8 cellular contexts compared by ENCODE assay signal in genomic region chr17:69327060-69327831, GRCh38. TPM values are rescaled to one million over a fixed set of nuclear protein-coding genes. Genes with fewer than 3 reads are reported as not detected.
DNase-seq lines count a peak whose midpoint lies in the region; ATAC-seq and TF ChIP-seq lines count a peak whose summit lies in the region.

A gene with protein sequence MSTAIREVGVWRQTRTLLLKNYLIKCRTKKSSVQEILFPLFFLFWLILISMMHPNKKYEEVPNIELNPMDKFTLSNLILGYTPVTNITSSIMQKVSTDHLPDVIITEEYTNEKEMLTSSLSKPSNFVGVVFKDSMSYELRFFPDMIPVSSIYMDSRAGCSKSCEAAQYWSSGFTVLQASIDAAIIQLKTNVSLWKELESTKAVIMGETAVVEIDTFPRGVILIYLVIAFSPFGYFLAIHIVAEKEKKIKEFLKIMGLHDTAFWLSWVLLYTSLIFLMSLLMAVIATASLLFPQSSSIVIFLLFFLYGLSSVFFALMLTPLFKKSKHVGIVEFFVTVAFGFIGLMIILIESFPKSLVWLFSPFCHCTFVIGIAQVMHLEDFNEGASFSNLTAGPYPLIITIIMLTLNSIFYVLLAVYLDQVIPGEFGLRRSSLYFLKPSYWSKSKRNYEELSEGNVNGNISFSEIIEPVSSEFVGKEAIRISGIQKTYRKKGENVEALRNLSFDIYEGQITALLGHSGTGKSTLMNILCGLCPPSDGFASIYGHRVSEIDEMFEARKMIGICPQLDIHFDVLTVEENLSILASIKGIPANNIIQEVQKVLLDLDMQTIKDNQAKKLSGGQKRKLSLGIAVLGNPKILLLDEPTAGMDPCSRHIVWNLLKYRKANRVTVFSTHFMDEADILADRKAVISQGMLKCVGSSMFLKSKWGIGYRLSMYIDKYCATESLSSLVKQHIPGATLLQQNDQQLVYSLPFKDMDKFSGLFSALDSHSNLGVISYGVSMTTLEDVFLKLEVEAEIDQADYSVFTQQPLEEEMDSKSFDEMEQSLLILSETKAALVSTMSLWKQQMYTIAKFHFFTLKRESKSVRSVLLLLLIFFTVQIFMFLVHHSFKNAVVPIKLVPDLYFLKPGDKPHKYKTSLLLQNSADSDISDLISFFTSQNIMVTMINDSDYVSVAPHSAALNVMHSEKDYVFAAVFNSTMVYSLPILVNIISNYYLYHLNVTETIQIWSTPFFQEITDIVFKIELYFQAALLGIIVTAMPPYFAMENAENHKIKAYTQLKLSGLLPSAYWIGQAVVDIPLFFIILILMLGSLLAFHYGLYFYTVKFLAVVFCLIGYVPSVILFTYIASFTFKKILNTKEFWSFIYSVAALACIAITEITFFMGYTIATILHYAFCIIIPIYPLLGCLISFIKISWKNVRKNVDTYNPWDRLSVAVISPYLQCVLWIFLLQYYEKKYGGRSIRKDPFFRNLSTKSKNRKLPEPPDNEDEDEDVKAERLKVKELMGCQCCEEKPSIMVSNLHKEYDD (N-terminal part only) (minus strand): TSS chr17:69327133. CDS start chr17:69314415, 12,718 bp downstream.

- no peaks in the 10 kb centered on the region for H3K27me3 Mint-ChIP-seq in Calu3 (ENCODE audit: unreplicated experiment)

- H3K36me3 ChIP-seq in HUES6 (ENCODE audit: control insufficient read depth, insufficient read depth, low read length) (no peaks in the 10 kb centered on the region), OCI-LY3 (replicated peaks; ENCODE audit: low read depth, low read length) (no peaks in the 10 kb centered on the region)

- BruUV-seq in Calu3 (replicated peaks; lab: Mats Ljungman, UMichigan), result no TSS peak

- no peaks in the 10 kb centered on the region for H4K20me1 ChIP-seq in OCI-LY3 (ENCODE audit: insufficient read depth, low read length)

- CTCF ChIA-PET in Calu3 (lab: Charles Lee), result interaction anchor here (1.6 to 1.9 kb wide), 2 partner anchors 15 to 66 kb away, joined by 3 to 6 read pairs; no protein-coding TSS in a partner anchor

- no peaks in the 10 kb centered on the region for H3K9me3 Mint-ChIP-seq in Calu3 (ENCODE audit: low read depth, unreplicated experiment)

- H3K36me3 Mint-ChIP-seq in Calu3 (ENCODE audit: insufficient read depth, unreplicated experiment), result peaks cover 22% of the 10 kb centered on the region

- peak; percentile 88 for ATAC-seq in GM21447 (IDR thresholded peaks at IDR 0.05; ENCODE audit: unreplicated experiment)

- peaks cover 9% of the 10 kb centered on the region for H3K4me1 ChIP-seq in HUES6 (ENCODE audit: control insufficient read depth, insufficient read depth, low read length)
- H3K4me1 ChIP-seq in OCI-LY3 (ENCODE audit: low read length), result peaks cover 11% of the 10 kb centered on the region

- DNase-seq in Calu3 (peak; percentile 92), epithelial cell of proximal tubule (ENCODE audit: low read depth) (peak; percentile 35), mucosa of gallbladder (ENCODE audit: low spot score) (peak; percentile 91)
- DNase-seq in activated T-cell treated with anti-CD3 and anti-CD28 coated beads, Interleukin-2, amount 50 U/mL, for 1 hour, result peak; percentile 91
- DNase-seq in stimulated activated CD8-positive, alpha-beta memory T cell treated with anti-CD3 and anti-CD28 coated beads, Interleukin-4, amount 100 ng/mL, for 24 hours (ENCODE audit: low read depth), result peak; percentile 80

- H3K4me3 Mint-ChIP-seq in Calu3 (ENCODE audit: low read depth, unreplicated experiment), result peak within 1 kb of the TSS; percentile 98

- H3K4me3 ChIP-seq in HUES6 (ENCODE audit: low read depth, low read length) (peak within 1 kb of the TSS; percentile 83), OCI-LY3 (ENCODE audit: low read length) (peak within 1 kb of the TSS; percentile 79), epithelial cell of proximal tubule (ENCODE audit: low read depth, low read length) (peak within 1 kb of the TSS; percentile 62)

- H3K4me2 ChIP-seq in OCI-LY3 (ENCODE audit: low read length), result peak within 1 kb of the TSS; percentile 84

- H3K9me3 ChIP-seq in HUES6 (ENCODE audit: control insufficient read depth, insufficient read depth, low read depth, low read length) (0 out of 2 replicates have a peak, but pooled peaks cover 5% of the 10 kb centered on the region), OCI-LY3 (ENCODE audit: insufficient read depth, low read length) (no peaks in the 10 kb centered on the region)

- no peak within 1 kb of the TSS for H3K27ac ChIP-seq in HUES6 (ENCODE audit: low read depth, low read length)
- H3K27ac ChIP-seq in OCI-LY3 (ENCODE audit: low read length), result peak within 1 kb of the TSS; percentile 43; the same call in 1 of the 2 replicates

- peak within 1 kb of the TSS; percentile 81 for H3K9ac ChIP-seq in HUES6 (ENCODE audit: low read length)
- peak within 1 kb of the TSS; percentile 82 for H3K9ac ChIP-seq in OCI-LY3 (ENCODE audit: low read length)

- peak within 1 kb of the TSS; percentile 80 for H3K27ac Mint-ChIP-seq in Calu3 (ENCODE audit: unreplicated experiment)

- intact Hi-C loops in Calu3 (cut with micrococcal nuclease; ENCODE audit: unreplicated experiment), result no loop called here

- H3K4me1 Mint-ChIP-seq in Calu3 (ENCODE audit: low read depth, unreplicated experiment), result peaks cover 11% of the 10 kb centered on the region

- H3K27me3 ChIP-seq in HUES6 (ENCODE audit: control insufficient read depth, insufficient read depth, low read length) (peaks cover 20% of the 10 kb centered on the region), OCI-LY3 (ENCODE audit: low read depth, low read length) (no peaks in the 10 kb centered on the region)

- H2AFZ ChIP-seq in OCI-LY3 (ENCODE audit: low read depth, low read length), result peak within 1 kb of the TSS; percentile 66

- no peak for TF ChIP-seq CTCF in Calu3 (IDR thresholded peaks at IDR 0.05; ENCODE audit: unreplicated experiment)
- no peak for TF ChIP-seq CTCF in OCI-LY3 (IDR thresholded peaks at IDR 0.05; ENCODE audit: low read depth, low read length)
- no peak for TF ChIP-seq CTCF in epithelial cell of proximal tubule (conservative IDR thresholded peaks at IDR 0.05; ENCODE audit: low read depth, low read length)

- 0 out of 2 replicates have a peak, but pooled peaks cover 5% of the 10 kb centered on the region for H3K79me2 ChIP-seq in OCI-LY3 (ENCODE audit: low read length)

RNA-seq across cellular contexts. Expression of the gene that starts here (rescaled TPM):
- total RNA-seq in Calu3 (2022) (8.9 and 10.2 TPM in 2 replicates), epithelial cell of proximal tubule (2.7 and 4.5 TPM in 2 replicates), mucosa of gallbladder (22.8 TPM)

Comparison
In these comparisons a context has a peak if more than half of its experiments do, and no peak if none do; other contexts are left out.
1. DNase-seq: peak in every context shown above with its lines; median percentile 92 in Calu3; 91 in activated T-cell treated with anti-CD3 and anti-CD28 coated beads, Interleukin-2, amount 50 U/mL, for 1 hour; 91 in mucosa of gallbladder; 80 in stimulated activated CD8-positive, alpha-beta memory T cell treated with anti-CD3 and anti-CD28 coated beads, Interleukin-4, amount 100 ng/mL, for 24 hours; 35 in epithelial cell of proximal tubule.